12 cellular contexts compared by ENCODE assay signal in the genomic region with DNA sequence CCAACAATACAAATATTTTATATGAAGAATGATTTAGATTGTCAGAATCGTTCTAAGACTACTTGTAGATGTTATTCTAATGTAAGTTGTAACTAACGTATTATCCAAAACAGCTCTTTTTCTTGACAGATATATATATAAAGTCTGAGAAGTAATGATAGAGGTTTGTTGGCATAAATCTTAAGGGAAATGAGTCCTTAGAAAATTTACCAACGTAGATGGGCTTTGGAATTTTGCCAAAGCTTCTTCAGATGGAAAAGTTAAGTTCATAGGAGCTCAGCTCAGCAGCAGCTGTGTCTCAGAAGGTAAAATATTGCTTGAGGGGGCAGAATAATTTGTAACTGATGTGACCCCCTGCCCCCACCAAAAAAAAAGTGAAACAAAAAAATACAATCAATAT.
DNase-seq lines count a peak whose midpoint lies in the region; ATAC-seq, FAIRE-seq and TF ChIP-seq lines count a peak whose summit lies in the region.
"Had no signal": no experiment of that assay in that cellular context is flagged by ENCODE, and none has a peak within 500 bp of the region (broad histone marks: within the 10 kb centered on the region; RNA-seq: fewer than 3 reads in every experiment).

No MANE protein-coding gene starts in this region.

- POLR2A ChIA-PET in K562 (lab: Yijun Ruan, JAX) = interaction anchor here (1.0 to 2.1 kb wide), 3 partner anchors 11 to 35 kb away, joined by 4 to 7 read pairs (median 4); no protein-coding TSS in a partner anchor

- no peaks in the 10 kb centered on the region for H3K9me2 ChIP-seq in Loucy (replicated peaks; ENCODE audit: low read depth, low read length)

- peak overlapping the region; percentile 69 for H3K4me3 ChIP-seq in Loucy (ENCODE audit: low read length, poor library complexity, severe bottlenecking)
- H3K4me3 ChIP-seq in K562 = no peak overlapping the region

- no peak for TF ChIP-seq EP300 in K562 (IDR thresholded peaks at IDR 0.05; ENCODE audit: low read length)

- H3K9me3 ChIP-seq in Loucy (ENCODE audit: insufficient read depth, low read depth, low read length) (no peaks in the 10 kb centered on the region), K562 (replicated peaks; ENCODE audit: control insufficient read depth, insufficient read depth, low read depth, low read length) (no peaks in the 10 kb centered on the region)

- no peaks in the 10 kb centered on the region for H3K9me1 ChIP-seq in K562 (ENCODE audit: control insufficient read depth, insufficient read depth, low read length)

- H3K4me1 ChIP-seq in Loucy (ENCODE audit: insufficient read depth, low read length, poor library complexity, severe bottlenecking) = peaks cover 21% of the 10 kb centered on the region
- H3K4me1 ChIP-seq in K562 (replicated peaks in 1 of 2; ENCODE audit: control insufficient read depth in 2 of 2, insufficient read depth in 2 of 2, low read length in 2 of 2) = 0 out of 5 replicates have a peak, but pooled peaks cover 0 to 3% of the 10 kb centered on the region in 2 experiments

- in situ Hi-C loops in K562 (cut with MboI) = no loop called here

- H2AFZ ChIP-seq in Loucy (ENCODE audit: low read length) = no peak overlapping the region
- H2AFZ ChIP-seq in K562 (ENCODE audit: low read depth, low read length) = no peak overlapping the region

- TF ChIP-seq RAD21 in K562 (CRISPR knock-in tag; conservative IDR thresholded peaks at IDR 0.05 in 1 of 2, IDR thresholded peaks at IDR 0.05 in 1 of 2) = no peak

- no peak for FAIRE-seq in K562 (lab: Jason Lieb, UNC)
- FAIRE-seq in islet of Langerhans (lab: Jason Lieb, UNC) = peak; percentile 84
- FAIRE-seq: frontal cortex, GM19239, TTC549 had no signal

- H4K20me1 ChIP-seq in Loucy (ENCODE audit: insufficient read depth, low read length, poor library complexity, severe bottlenecking) (no peaks in the 10 kb centered on the region), K562 (replicated peaks; ENCODE audit: control insufficient read depth, insufficient read depth, low read length) (no peaks in the 10 kb centered on the region)

- H3K27ac ChIP-seq in K562 (ENCODE audit: extremely low read depth, low read depth, low read length) = no peak overlapping the region

- no peaks in the 10 kb centered on the region for H3F3A ChIP-seq in Loucy (ENCODE audit: low read depth)

- intact Hi-C loops in K562 (cut with micrococcal nuclease) = no loop called here

- DNase-seq in K562 (ENCODE audit: extremely low read depth in 1 of 4, low spot score in 3 of 4) (no peak), superior temporal gyrus (ENCODE audit: extremely low spot score) (peak; percentile 52), NCI-H1092 treated with DMSO at 0.1 percent for 48 hours (lab: John Stamatoyannopoulos, UW) (no peak)
- DNase-seq: Kasumi-1, NCI-H748 treated with DMSO at 0.1 percent for 48 hours had no signal

- no TSS peak for BruUV-seq in K562 (replicated peaks; lab: Mats Ljungman, UMichigan)

- ATAC-seq in K562 = no peak
- ATAC-seq in GM18861 (IDR thresholded peaks at IDR 0.05; ENCODE audit: unreplicated experiment) = no peak
- no peak for ATAC-seq in GM19351 (IDR thresholded peaks at IDR 0.05; ENCODE audit: unreplicated experiment)

- no peak overlapping the region for H3K9ac ChIP-seq in Loucy (ENCODE audit: low read depth, low read length, poor library complexity, severe bottlenecking)
- no peak overlapping the region for H3K9ac ChIP-seq in K562 (ENCODE audit: insufficient read depth in 1 of 2, low read depth in 2 of 2, low read length in 2 of 2)

- CTCF ChIA-PET in K562 (lab: Yijun Ruan, JAX; ENCODE audit: low intra/inter-chr PET ratio) = no interaction called here

- TF ChIP-seq POLR2A in K562 (conservative IDR thresholded peaks at IDR 0.05) = no peak

- 81% methylated on average over 3 of the region's 3 CpGs for WGBS in K562 (ENCODE audit: insufficient coverage, low coverage, missing lambda C conversion rate)

- no peak for TF ChIP-seq CTCF in Loucy (conservative IDR thresholded peaks at IDR 0.05; ENCODE audit: low read length)
- TF ChIP-seq CTCF in K562 (IDR thresholded peaks at IDR 0.05 in 2 of 3, conservative IDR thresholded peaks at IDR 0.05 in 1 of 3; ENCODE audit: insufficient read depth in 2 of 3, low read depth in 1 of 3, low read length in 3 of 3) = no peak

- H3K27me3 ChIP-seq in Loucy (ENCODE audit: insufficient read depth, low read length, poor library complexity, severe bottlenecking) (no peaks in the 10 kb centered on the region), K562 (ENCODE audit: control insufficient read depth in 2 of 2, insufficient read depth in 2 of 2, low read length in 2 of 2) (no peaks in the 10 kb centered on the region)

- no peaks in the 10 kb centered on the region for H3K36me3 ChIP-seq in Loucy (ENCODE audit: insufficient read depth, low read length)
- peaks cover 41% of the 10 kb centered on the region; the same call in 2 of the 3 replicates for H3K36me3 ChIP-seq in K562 (ENCODE audit: control insufficient read depth, insufficient read depth, low read length)

- H3K79me2 ChIP-seq in Loucy (ENCODE audit: insufficient read depth, low read length) = no peaks in the 10 kb centered on the region
- H3K79me2 ChIP-seq in K562 (ENCODE audit: control insufficient read depth, insufficient read depth, low read length) = no peaks in the 10 kb centered on the region

- H3K4me2 ChIP-seq in Loucy (ENCODE audit: low read depth, low read length, poor library complexity, severe bottlenecking) (peak overlapping the region; percentile 79), K562 (ENCODE audit: insufficient read depth, low read length) (no peak overlapping the region)

TF ChIP-seq in K562, 482 proteins besides CTCF, POLR2A, EP300 and RAD21:
- TF ChIP-seq NFIC (IDR thresholded peaks at IDR 0.05) = peak; percentile 58
- TF ChIP-seq, protein P1, sequence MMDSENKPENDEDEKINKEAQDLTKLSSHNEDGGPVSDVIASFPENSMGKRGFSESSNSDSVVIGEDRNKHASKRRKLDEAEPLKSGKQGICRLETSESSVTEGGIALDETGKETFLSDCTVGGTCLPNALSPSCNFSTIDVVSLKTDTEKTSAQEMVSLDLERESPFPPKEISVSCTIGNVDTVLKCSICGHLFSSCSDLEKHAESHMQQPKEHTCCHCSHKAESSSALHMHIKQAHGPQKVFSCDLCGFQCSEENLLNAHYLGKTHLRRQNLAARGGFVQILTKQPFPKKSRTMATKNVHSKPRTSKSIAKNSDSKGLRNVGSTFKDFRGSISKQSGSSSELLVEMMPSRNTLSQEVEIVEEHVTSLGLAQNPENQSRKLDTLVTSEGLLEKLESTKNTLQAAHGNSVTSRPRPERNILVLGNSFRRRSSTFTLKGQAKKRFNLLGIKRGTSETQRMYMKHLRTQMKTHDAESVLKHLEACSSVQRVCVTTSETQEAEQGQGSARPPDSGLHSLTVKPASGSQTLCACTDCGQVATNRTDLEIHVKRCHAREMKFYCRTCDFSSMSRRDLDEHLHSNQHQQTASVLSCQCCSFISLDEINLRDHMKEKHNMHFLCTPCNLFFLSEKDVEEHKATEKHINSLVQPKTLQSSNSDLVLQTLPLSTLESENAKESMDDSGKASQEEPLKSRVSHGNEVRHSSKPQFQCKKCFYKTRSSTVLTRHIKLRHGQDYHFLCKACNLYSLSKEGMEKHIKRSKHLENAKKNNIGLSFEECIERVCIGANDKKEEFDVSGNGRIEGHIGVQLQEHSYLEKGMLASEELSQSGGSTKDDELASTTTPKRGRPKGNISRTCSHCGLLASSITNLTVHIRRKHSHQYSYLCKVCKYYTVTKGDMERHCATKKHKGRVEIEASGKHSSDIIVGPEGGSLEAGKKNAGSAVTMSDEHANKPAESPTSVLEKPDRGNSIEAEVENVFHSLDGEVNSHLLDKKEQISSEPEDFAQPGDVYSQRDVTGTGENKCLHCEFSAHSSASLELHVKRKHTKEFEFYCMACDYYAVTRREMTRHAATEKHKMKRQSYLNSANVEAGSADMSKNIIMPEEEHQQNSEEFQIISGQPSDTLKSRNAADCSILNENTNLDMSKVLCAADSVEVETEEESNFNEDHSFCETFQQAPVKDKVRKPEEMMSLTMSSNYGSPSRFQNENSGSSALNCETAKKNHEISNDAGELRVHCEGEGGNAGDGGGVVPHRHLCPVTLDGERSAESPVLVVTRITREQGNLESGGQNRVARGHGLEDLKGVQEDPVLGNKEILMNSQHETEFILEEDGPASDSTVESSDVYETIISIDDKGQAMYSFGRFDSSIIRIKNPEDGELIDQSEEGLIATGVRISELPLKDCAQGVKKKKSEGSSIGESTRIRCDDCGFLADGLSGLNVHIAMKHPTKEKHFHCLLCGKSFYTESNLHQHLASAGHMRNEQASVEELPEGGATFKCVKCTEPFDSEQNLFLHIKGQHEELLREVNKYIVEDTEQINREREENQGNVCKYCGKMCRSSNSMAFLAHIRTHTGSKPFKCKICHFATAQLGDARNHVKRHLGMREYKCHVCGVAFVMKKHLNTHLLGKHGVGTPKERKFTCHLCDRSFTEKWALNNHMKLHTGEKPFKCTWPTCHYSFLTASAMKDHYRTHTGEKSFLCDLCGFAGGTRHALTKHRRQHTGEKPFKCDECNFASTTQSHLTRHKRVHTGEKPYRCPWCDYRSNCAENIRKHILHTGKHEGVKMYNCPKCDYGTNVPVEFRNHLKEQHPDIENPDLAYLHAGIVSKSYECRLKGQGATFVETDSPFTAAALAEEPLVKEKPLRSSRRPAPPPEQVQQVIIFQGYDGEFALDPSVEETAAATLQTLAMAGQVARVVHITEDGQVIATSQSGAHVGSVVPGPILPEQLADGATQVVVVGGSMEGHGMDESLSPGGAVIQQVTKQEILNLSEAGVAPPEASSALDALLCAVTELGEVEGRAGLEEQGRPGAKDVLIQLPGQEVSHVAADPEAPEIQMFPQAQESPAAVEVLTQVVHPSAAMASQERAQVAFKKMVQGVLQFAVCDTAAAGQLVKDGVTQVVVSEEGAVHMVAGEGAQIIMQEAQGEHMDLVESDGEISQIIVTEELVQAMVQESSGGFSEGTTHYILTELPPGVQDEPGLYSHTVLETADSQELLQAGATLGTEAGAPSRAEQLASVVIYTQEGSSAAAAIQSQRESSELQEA (IDR thresholded peaks at IDR 0.05; ENCODE audit: low read depth) = no peak
